Comparison of ENCODE assay signal across 8 cellular contexts in genomic region chrX:110318664-110318968, GRCh38. TPM values are rescaled to one million over a fixed set of nuclear protein-coding genes. Genes with fewer than 3 reads are reported as not detected.
DNase-seq lines count a peak whose midpoint lies in the region; ATAC-seq and TF ChIP-seq lines count a peak whose summit lies in the region.

No MANE protein-coding gene starts in this region.

- WGBS in heart left ventricle, 4 donors = 11 to 40% (median 24%) methylated on average over 4 of the region's 4 CpGs

- H3K27ac ChIP-seq in heart left ventricle = peak overlapping the region in 6 of 12 donors; percentile 27 to 86 (median 44)
- peak overlapping the region; percentile 83 for H3K27ac ChIP-seq in KOPT-K1 (ENCODE audit: low read depth, low read length, poor library complexity, severe bottlenecking)
- H3K27ac ChIP-seq in breast epithelium = peak overlapping the region; percentile 85 to 93

- H3K36me3 ChIP-seq in heart left ventricle (no peaks in the 10 kb centered on the region), KOPT-K1 (ENCODE audit: insufficient read depth, low read length) (no peaks in the 10 kb centered on the region), breast epithelium (no peaks in the 10 kb centered on the region), mucosa of stomach (ENCODE audit: control insufficient read depth, insufficient read depth, low read length) (no peaks in the 10 kb centered on the region)

- H3K9me3 ChIP-seq in heart left ventricle (no peaks in the 10 kb centered on the region), KOPT-K1 (ENCODE audit: insufficient read depth, low read length, poor library complexity, severe bottlenecking) (no peaks in the 10 kb centered on the region), breast epithelium (no peaks in the 10 kb centered on the region), mucosa of stomach (ENCODE audit: control insufficient read depth, low read length) (no peaks in the 10 kb centered on the region)

- H3K9ac ChIP-seq in mucosa of stomach (ENCODE audit: low read length) = peak overlapping the region; percentile 94

- TF ChIP-seq CTCF in heart left ventricle (IDR thresholded peaks at IDR 0.05) (no peak), breast epithelium (IDR thresholded peaks at IDR 0.05) (no peak)

- H3K27me3 ChIP-seq in heart left ventricle (peaks cover 0 to 23% (median 0%) of the 10 kb centered on the region in 9 donors), breast epithelium (peaks cover 0 to 50% of the 10 kb centered on the region in 2 donors), mucosa of stomach (ENCODE audit: control insufficient read depth, insufficient read depth, low read length) (no peaks in the 10 kb centered on the region)

- ATAC-seq in heart left ventricle (no peak), HG03457 (IDR thresholded peaks at IDR 0.05; ENCODE audit: unreplicated experiment) (no peak), HG02852 (IDR thresholded peaks at IDR 0.05; ENCODE audit: unreplicated experiment) (no peak)

- DNase-seq in heart left ventricle (no peak), cardiac septum (ENCODE audit: low spot score) (no peak), breast epithelium (ENCODE audit: low spot score in 2 of 2) (no peak), cerebellum (ENCODE audit: low spot score) (no peak)

- peak overlapping the region in 11 of 12 donors; percentile 15 to 97 (median 82) for H3K4me3 ChIP-seq in heart left ventricle
- H3K4me3 ChIP-seq in breast epithelium = peak overlapping the region; percentile 69 to 86 (median 74)
- peak overlapping the region; percentile 67 for H3K4me3 ChIP-seq in mucosa of stomach (ENCODE audit: low read length)

- peaks cover 0 to 14% (median 3%) of the 10 kb centered on the region in 12 donors for H3K4me1 ChIP-seq in heart left ventricle
- H3K4me1 ChIP-seq in breast epithelium = no peaks in the 10 kb centered on the region
- peaks cover 4% of the 10 kb centered on the region for H3K4me1 ChIP-seq in mucosa of stomach (ENCODE audit: control insufficient read depth, insufficient read depth, low read length)

- intact Hi-C loops in heart left ventricle (cut with DNase I) (loop anchor here in 6 of 10 donors (5.0 to 10.0 kb wide), 6 partner anchors 54 to 156 kb away; no protein-coding TSS in a partner anchor), cardiac septum (cut with DNase I) (loop anchor here (5.0 kb wide), 1 partner anchor 136 kb away; no protein-coding TSS in a partner anchor), breast epithelium (cut with DNase I; ENCODE audit: low total_unique reads) (no loop called here)

- no peak for TF ChIP-seq POLR2A in heart left ventricle (IDR thresholded peaks at IDR 0.05)
- no peak for TF ChIP-seq POLR2A in breast epithelium (IDR thresholded peaks at IDR 0.05)

RNA-seq across cellular contexts. Expression of gene AMMECR1, which starts 0.7 kb away (rescaled TPM):
- 1 to 10 TPM in 6 of 9 donors, under 1 TPM in 3; 0.56 to 4.1 (median 1.2) TPM for total RNA-seq in heart left ventricle
- 1 to 10 TPM in 1 of 2 donors, under 1 TPM in 1; 0.97 to 1.1 TPM for polyA plus RNA-seq in heart left ventricle
- 1.5 TPM for total RNA-seq in cardiac septum
- total RNA-seq in breast epithelium = 1 to 10 TPM; 4.3 to 8.2 (median 6.6) TPM
- total RNA-seq in cerebellum = 5.7 TPM

RNA-seq across cellular contexts. Expression of gene RTL9, which starts 40.0 kb away (rescaled TPM):
- total RNA-seq in heart left ventricle (1 to 10 TPM in 2 of 9 donors, under 1 TPM in 7; 0.51 to 2.0 (median 0.65) TPM), cardiac septum (0.35 TPM), breast epithelium (under 1 TPM in 2 of 3 donors, not detected in 1; 0.15 to 0.32 TPM), cerebellum (0.82 TPM)
- 1 to 10 TPM in 1 of 2 donors, under 1 TPM in 1; 0.15 to 1.1 TPM for polyA plus RNA-seq in heart left ventricle
